Comparison of ENCODE assay signal across 1 cellular context in the genomic region with DNA sequence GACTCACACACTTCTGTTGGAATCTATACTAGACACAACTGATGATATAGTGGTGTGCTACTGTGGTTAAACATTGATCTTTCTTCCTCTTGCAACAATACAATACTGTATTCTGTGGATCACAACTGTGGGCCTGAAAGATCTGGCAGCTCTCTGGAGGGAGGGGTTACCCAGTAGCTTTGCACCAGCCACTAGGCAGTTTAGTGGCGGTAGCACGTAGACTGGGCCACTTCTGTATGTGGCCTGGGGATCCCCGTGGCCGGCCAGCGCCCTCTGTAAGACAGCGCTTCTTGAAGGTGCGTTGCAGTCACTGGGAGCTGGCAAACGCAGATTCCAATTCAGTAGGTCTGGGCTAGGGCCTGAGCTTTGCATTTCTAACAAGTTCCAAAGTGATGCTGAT.
TF ChIP-seq lines count a peak whose summit lies in the region.

No MANE protein-coding gene starts in this region.

TF ChIP-seq in HepG2, 621 proteins besides CTCF, POLR2A, EP300 and RAD21 (continued from another document):
- TF ChIP-seq, protein P1, sequence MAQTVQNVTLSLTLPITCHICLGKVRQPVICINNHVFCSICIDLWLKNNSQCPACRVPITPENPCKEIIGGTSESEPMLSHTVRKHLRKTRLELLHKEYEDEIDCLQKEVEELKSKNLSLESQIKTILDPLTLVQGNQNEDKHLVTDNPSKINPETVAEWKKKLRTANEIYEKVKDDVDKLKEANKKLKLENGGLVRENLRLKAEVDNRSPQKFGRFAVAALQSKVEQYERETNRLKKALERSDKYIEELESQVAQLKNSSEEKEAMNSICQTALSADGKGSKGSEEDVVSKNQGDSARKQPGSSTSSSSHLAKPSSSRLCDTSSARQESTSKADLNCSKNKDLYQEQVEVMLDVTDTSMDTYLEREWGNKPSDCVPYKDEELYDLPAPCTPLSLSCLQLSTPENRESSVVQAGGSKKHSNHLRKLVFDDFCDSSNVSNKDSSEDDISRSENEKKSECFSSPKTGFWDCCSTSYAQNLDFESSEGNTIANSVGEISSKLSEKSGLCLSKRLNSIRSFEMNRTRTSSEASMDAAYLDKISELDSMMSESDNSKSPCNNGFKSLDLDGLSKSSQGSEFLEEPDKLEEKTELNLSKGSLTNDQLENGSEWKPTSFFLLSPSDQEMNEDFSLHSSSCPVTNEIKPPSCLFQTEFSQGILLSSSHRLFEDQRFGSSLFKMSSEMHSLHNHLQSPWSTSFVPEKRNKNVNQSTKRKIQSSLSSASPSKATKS (CRISPR knock-in tag; IDR thresholded peaks at IDR 0.05) = no peak
- TF ChIP-seq ZNF616 (CRISPR knock-in tag; IDR thresholded peaks at IDR 0.05; ENCODE audit: low read depth) (no peak), TCF7 (IDR thresholded peaks at IDR 0.05; ENCODE audit: low read depth) (no peak), PRPF4 (IDR thresholded peaks at IDR 0.05; ENCODE audit: low read depth, low read length, poor library complexity, severe bottlenecking) (no peak), ZNF839 (CRISPR knock-in tag; IDR thresholded peaks at IDR 0.05; ENCODE audit: borderline replicate concordance) (no peak)
- TF ChIP-seq, protein P2, sequence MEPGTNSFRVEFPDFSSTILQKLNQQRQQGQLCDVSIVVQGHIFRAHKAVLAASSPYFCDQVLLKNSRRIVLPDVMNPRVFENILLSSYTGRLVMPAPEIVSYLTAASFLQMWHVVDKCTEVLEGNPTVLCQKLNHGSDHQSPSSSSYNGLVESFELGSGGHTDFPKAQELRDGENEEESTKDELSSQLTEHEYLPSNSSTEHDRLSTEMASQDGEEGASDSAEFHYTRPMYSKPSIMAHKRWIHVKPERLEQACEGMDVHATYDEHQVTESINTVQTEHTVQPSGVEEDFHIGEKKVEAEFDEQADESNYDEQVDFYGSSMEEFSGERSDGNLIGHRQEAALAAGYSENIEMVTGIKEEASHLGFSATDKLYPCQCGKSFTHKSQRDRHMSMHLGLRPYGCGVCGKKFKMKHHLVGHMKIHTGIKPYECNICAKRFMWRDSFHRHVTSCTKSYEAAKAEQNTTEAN (CRISPR knock-in tag; conservative IDR thresholded peaks at IDR 0.05) = peak; percentile 94
